11 cellular contexts compared by ENCODE assay signal in the genomic region with DNA sequence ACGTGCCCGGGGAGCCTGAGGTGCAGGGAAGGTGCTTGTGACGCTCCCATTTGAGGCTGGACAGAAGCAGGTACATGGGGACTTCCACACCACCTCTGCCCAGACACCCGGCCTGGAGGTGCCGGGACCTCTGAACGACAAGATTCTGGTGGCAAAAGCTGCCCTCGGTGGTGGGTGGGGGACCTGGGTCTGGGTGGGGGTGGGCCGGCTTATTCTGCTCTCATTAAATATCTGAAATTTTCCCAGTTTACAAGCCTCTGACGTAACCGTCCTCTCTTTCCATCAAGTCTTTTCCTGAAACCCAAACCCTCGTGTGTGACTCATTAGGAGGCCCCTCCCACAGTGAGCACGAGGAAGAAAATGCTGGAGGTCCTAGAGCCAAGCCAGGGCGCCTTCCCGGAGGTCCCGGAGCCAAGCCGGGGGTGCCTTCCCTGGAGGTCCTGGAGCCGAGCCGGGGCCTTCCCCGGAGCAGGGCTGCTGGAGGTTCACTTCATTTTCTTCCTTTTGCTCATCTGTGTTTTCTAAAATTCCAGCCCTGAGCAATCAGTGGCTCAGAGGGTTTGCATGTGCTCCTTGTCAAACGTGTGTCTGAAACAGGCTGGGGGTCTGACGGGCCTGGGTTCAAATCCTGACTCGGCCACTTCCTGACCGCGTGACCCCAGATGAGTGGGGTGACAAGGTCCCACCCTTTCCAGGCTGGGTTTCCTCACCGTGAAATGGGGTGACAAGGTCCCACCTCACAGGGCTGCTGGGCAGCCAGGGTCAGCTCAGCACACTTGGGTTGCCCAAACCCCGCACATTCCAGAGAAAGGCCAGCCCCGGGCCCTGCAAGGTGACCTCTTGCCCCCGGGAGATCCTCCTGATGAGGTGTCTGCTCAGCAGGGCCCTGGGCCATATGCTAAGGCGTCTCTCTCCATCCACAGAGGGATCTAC. TPM values are rescaled to one million over a fixed set of nuclear protein-coding genes. Genes with fewer than 3 reads are reported as not detected.
A peak's percentile ranks its signal among the peaks of the same experiment; 100 is the strongest.
DNase-seq lines count a peak whose midpoint lies in the region; ATAC-seq and TF ChIP-seq lines count a peak whose summit lies in the region.
"Had no signal": no experiment of that assay in that cellular context is flagged by ENCODE, and none has a peak within 500 bp of the region (broad histone marks: within the 10 kb centered on the region; RNA-seq: fewer than 3 reads in every experiment).

No MANE protein-coding gene starts in this region.

- no peak overlapping the region for H3K27ac Mint-ChIP-seq in activated T-cell treated with anti-CD3 and anti-CD28 coated beads, Interleukin-2, amount 50 U/mL, for 72 hours

- H3K27me3 ChIP-seq in BJ (ENCODE audit: control insufficient read depth, insufficient read depth, low read length), result no peaks in the 10 kb centered on the region
- H3K27me3 ChIP-seq in esophagus squamous epithelium, result no peaks in the 10 kb centered on the region
- no peaks in the 10 kb centered on the region for H3K27me3 ChIP-seq in osteoblast (ENCODE audit: insufficient read depth, low read length)

- H3K9me2 ChIP-seq in OCI-LY7 (ENCODE audit: insufficient read depth, low read length), result no peaks in the 10 kb centered on the region

- H4K20me1 ChIP-seq in osteoblast (ENCODE audit: insufficient read depth, low read length), result peaks cover 11% of the 10 kb centered on the region
- H4K20me1 ChIP-seq in OCI-LY7 (ENCODE audit: insufficient read depth, low read length), result no peaks in the 10 kb centered on the region

- ATAC-seq in GM21576 (IDR thresholded peaks at IDR 0.05; ENCODE audit: unreplicated experiment), result no peak
- no peak for ATAC-seq in activated T-cell treated with anti-CD3 and anti-CD28 coated beads, Interleukin-2, amount 50 U/mL, for 72 hours (replicated peaks in 1 of 2)
- ATAC-seq: GM12878 had no signal

- peaks cover 2 to 4% of the 10 kb centered on the region in 2 donors for H3K36me3 Mint-ChIP-seq in activated T-cell treated with anti-CD3 and anti-CD28 coated beads, Interleukin-2, amount 50 U/mL, for 72 hours (ENCODE audit: insufficient read depth in 2 of 2)

- H3K4me3 Mint-ChIP-seq in activated T-cell treated with anti-CD3 and anti-CD28 coated beads, Interleukin-2, amount 50 U/mL, for 72 hours, result no peak overlapping the region

- peaks cover 11% of the 10 kb centered on the region for H3K4me1 Mint-ChIP-seq in activated T-cell treated with anti-CD3 and anti-CD28 coated beads, Interleukin-2, amount 50 U/mL, for 72 hours (ENCODE audit: low read depth)

- H3K36me3 ChIP-seq in BJ (ENCODE audit: control insufficient read depth, insufficient read depth, low read length) (peaks cover 26% of the 10 kb centered on the region), esophagus squamous epithelium (peaks cover 12 to 54% (median 23%) of the 10 kb centered on the region in 3 donors), osteoblast (ENCODE audit: insufficient read depth, low read length) (peaks cover 18% of the 10 kb centered on the region), OCI-LY7 (ENCODE audit: insufficient read depth, low read length) (peaks cover 24% of the 10 kb centered on the region; the same call in 1 of the 2 replicates)

- peak overlapping the region; percentile 21 for H3K4me2 ChIP-seq in osteoblast (ENCODE audit: insufficient read depth, low read length)
- H3K4me2 ChIP-seq in OCI-LY7 (ENCODE audit: low read length), result no peak overlapping the region
- H3K4me2 ChIP-seq: KMS-11 had no signal

- no peaks in the 10 kb centered on the region for H3K9me3 ChIP-seq in esophagus squamous epithelium
- no peaks in the 10 kb centered on the region for H3K9me3 ChIP-seq in osteoblast (ENCODE audit: low read depth, low read length)
- no peaks in the 10 kb centered on the region for H3K9me3 ChIP-seq in OCI-LY7 (ENCODE audit: low read length)

- TF ChIP-seq POLR2A in esophagus squamous epithelium (IDR thresholded peaks at IDR 0.05), result no peak

- H3K27ac ChIP-seq in esophagus squamous epithelium (peak overlapping the region; percentile 57 to 89 (median 82)), osteoblast (ENCODE audit: low read depth, low read length) (peak overlapping the region; percentile 75), OCI-LY7 (ENCODE audit: low read depth, low read length, poor library complexity, severe bottlenecking) (no peak overlapping the region)
- H3K27ac ChIP-seq: KMS-11 had no signal

- no TSS peak for BruUV-seq in OCI-LY7 (replicated peaks; lab: Mats Ljungman, UMichigan)

- TF ChIP-seq CTCF in BJ (IDR thresholded peaks at IDR 0.05; ENCODE audit: insufficient read depth, low read depth, low read length) (no peak), esophagus squamous epithelium (IDR thresholded peaks at IDR 0.05) (no peak), osteoblast (IDR thresholded peaks at IDR 0.05; ENCODE audit: extremely low read depth, low read depth, low read length) (no peak), OCI-LY7 (conservative IDR thresholded peaks at IDR 0.05; ENCODE audit: low read length) (no peak)

- WGBS in esophagus squamous epithelium, 2 donors, result 24 to 59% methylated on average over 12 to 13 of the region's 29 CpGs

- POLR2A ChIA-PET in BJ (lab: Charles Lee), result interaction anchor here (0.7 kb wide), 1 partner anchor 70 kb away, joined by 4 read pairs; no protein-coding TSS in a partner anchor
- POLR2A ChIA-PET in OCI-LY7 (lab: Charles Lee), result no interaction called here

- CTCF ChIA-PET in BJ (lab: Yijun Ruan, JAX), result interaction anchor here (0.6 kb wide), 1 partner anchor 91 kb away, joined by 3 read pairs; no protein-coding TSS in a partner anchor
- CTCF ChIA-PET in OCI-LY7 (lab: Charles Lee; ENCODE audit: unreplicated experiment), result no interaction called here

- no peaks in the 10 kb centered on the region for H3K9me3 Mint-ChIP-seq in activated T-cell treated with anti-CD3 and anti-CD28 coated beads, Interleukin-2, amount 50 U/mL, for 72 hours

- H3K4me3 ChIP-seq in BJ (ENCODE audit: low read depth, low read length) (no peak overlapping the region), esophagus squamous epithelium (no peak overlapping the region), osteoblast (ENCODE audit: insufficient read depth, low read length) (no peak overlapping the region), OCI-LY7 (ENCODE audit: low read depth, low read length, poor library complexity, severe bottlenecking) (no peak overlapping the region)
- H3K4me3 ChIP-seq: GM12878 had no signal

- no peaks in the 10 kb centered on the region for H3K27me3 Mint-ChIP-seq in activated T-cell treated with anti-CD3 and anti-CD28 coated beads, Interleukin-2, amount 50 U/mL, for 72 hours (ENCODE audit: low read depth)

- H3K79me2 ChIP-seq in osteoblast (ENCODE audit: insufficient read depth, low read length) (no peaks in the 10 kb centered on the region), OCI-LY7 (ENCODE audit: insufficient read depth, low read depth, low read length) (no peaks in the 10 kb centered on the region)

- DNase-seq in BJ (ENCODE audit: low read depth) (peak; percentile 80), NCI-H460 (ENCODE audit: extremely low read depth, low read depth) (peak; percentile 52), esophagus squamous epithelium (lab: John Stamatoyannopoulos, UW) (no peak), osteoblast (ENCODE audit: insufficient read length, low spot score, missing footprints) (peak; percentile 100), NCI-H345 treated with DMSO at 0.1 percent for 48 hours (lab: John Stamatoyannopoulos, UW; ENCODE audit: unreplicated experiment) (no peak), OCI-LY7 (ENCODE audit: low spot score) (no peak)
- no peak for DNase-seq in activated T-cell treated with anti-CD3 and anti-CD28 coated beads, Interleukin-2, amount 50 U/mL, for 72 hours
- DNase-seq: activated T-cell treated with anti-CD3 and anti-CD28 coated beads, Interleukin-2, amount 50 U/mL, for 1 hour had no signal

- H2AFZ ChIP-seq in osteoblast (ENCODE audit: low read length) (no peak overlapping the region), OCI-LY7 (ENCODE audit: low read length) (no peak overlapping the region)

- intact Hi-C loops in esophagus squamous epithelium (cut with DNase I) (no loop called here), OCI-LY7 (cut with micrococcal nuclease; ENCODE audit: unreplicated experiment) (no loop called here)

- peaks cover 25 to 55% (median 27%) of the 10 kb centered on the region in 3 donors for H3K4me1 ChIP-seq in esophagus squamous epithelium
- H3K4me1 ChIP-seq in osteoblast (ENCODE audit: insufficient read depth, low read length), result peaks cover 16% of the 10 kb centered on the region
- peaks cover 17% of the 10 kb centered on the region for H3K4me1 ChIP-seq in OCI-LY7 (ENCODE audit: insufficient read depth, low read length, poor library complexity, severe bottlenecking)

RNA-seq across cellular contexts. Expression of gene CFD, which starts 10.0 kb away (rescaled TPM):
- polyA plus RNA-seq in BJ (2011; rRNA removed), result 0.70 and 0.77 TPM in 2 replicates
- 0.33 TPM in 1 of 2 replicates, not detected in the other for polyA minus RNA-seq in BJ (2011; rRNA and poly(A)+ RNA removed)
- total RNA-seq in NCI-H460 (2014; rRNA removed; shearing (Covaris generic)), result 9.2 and 14.1 TPM in 2 replicates
- 14.1 and 32.7 TPM in 2 replicates for polyA plus RNA-seq in NCI-H460 (2014; cell fraction: nucleus; rRNA removed)
- 100 to 1,000 TPM in 2 of 4 donors, 10 to 100 TPM in 2; 52.2 to 883 (median 129) TPM for total RNA-seq in esophagus squamous epithelium
- 8.3 and 19.9 TPM in 2 replicates for total RNA-seq in osteoblast
- total RNA-seq in OCI-LY7 (2014; rRNA removed; shearing (Covaris generic)), result 0.35 TPM in 1 of 2 replicates, not detected in the other
- total RNA-seq in OCI-LY7 (2022), result not detected in 2 replicates
- 1 to 10 TPM; 2.1 to 3.1 TPM for total RNA-seq in activated T-cell treated with anti-CD3 and anti-CD28 coated beads, Interleukin-2, amount 50 U/mL, for 72 hours

RNA-seq across cellular contexts. Expression of gene ELANE, which starts 17.4 kb away (rescaled TPM):
- 0.10 and 0.12 TPM in 2 replicates for polyA plus RNA-seq in BJ (2011; rRNA removed)
- not detected in 2 replicates for polyA minus RNA-seq in BJ (2011; rRNA and poly(A)+ RNA removed)
- 0.40 TPM in 1 of 2 replicates, not detected in the other for total RNA-seq in NCI-H460 (2014; rRNA removed; shearing (Covaris generic))
- polyA plus RNA-seq in NCI-H460 (2014; cell fraction: nucleus; rRNA removed), result 0.15 and 1.1 TPM in 2 replicates
- total RNA-seq in esophagus squamous epithelium (under 1 TPM in 1 of 4 donors, not detected in 3; 0.95 TPM), osteoblast (0.36 and 0.59 TPM in 2 replicates), OCI-LY7 (2022) (not detected in 2 replicates)
- not detected in 2 replicates for total RNA-seq in OCI-LY7 (2014; rRNA removed; shearing (Covaris generic))
- not detected for total RNA-seq in activated T-cell treated with anti-CD3 and anti-CD28 coated beads, Interleukin-2, amount 50 U/mL, for 72 hours
- total RNA-seq: GM12878 had no signal
- polyA plus RNA-seq: GM12878 had no signal

RNA-seq across cellular contexts. Expression of gene MED16, which starts 23.5 kb away (rescaled TPM):
- 21.5 and 39.8 TPM in 2 replicates for polyA plus RNA-seq in BJ (2011; rRNA removed)
- 30.5 and 34.7 TPM in 2 replicates for polyA minus RNA-seq in BJ (2011; rRNA and poly(A)+ RNA removed)
- 10.3 and 12.3 TPM in 2 replicates for total RNA-seq in NCI-H460 (2014; rRNA removed; shearing (Covaris generic))
- 11.8 and 12.7 TPM in 2 replicates for polyA plus RNA-seq in NCI-H460 (2014; cell fraction: nucleus; rRNA removed)
- total RNA-seq in esophagus squamous epithelium (10 to 100 TPM; 23.7 to 64.9 (median 32.5) TPM), osteoblast (20.6 and 25.0 TPM in 2 replicates), OCI-LY7 (2022) (54.3 and 61.4 TPM in 2 replicates)
- total RNA-seq in OCI-LY7 (2014; rRNA removed; shearing (Covaris generic)), result 12.9 and 19.1 TPM in 2 replicates
- 10 to 100 TPM; 59.8 to 62.2 TPM for total RNA-seq in activated T-cell treated with anti-CD3 and anti-CD28 coated beads, Interleukin-2, amount 50 U/mL, for 72 hours

RNA-seq across cellular contexts. Expression of gene RNU6-9, which starts 23.8 kb away (rescaled TPM):
- polyA plus RNA-seq in BJ (2011; rRNA removed), result not detected in 2 replicates
- polyA minus RNA-seq in BJ (2011; rRNA and poly(A)+ RNA removed), result not detected in 2 replicates
- not detected in 2 replicates for total RNA-seq in NCI-H460 (2014; rRNA removed; shearing (Covaris generic))
- not detected in 2 replicates for polyA plus RNA-seq in NCI-H460 (2014; cell fraction: nucleus; rRNA removed)
- total RNA-seq in esophagus squamous epithelium (not detected), osteoblast (not detected in 2 replicates), OCI-LY7 (2022) (not detected in 2 replicates)
- total RNA-seq in OCI-LY7 (2014; rRNA removed; shearing (Covaris generic)), result not detected in 2 replicates
- total RNA-seq in activated T-cell treated with anti-CD3 and anti-CD28 coated beads, Interleukin-2, amount 50 U/mL, for 72 hours, result not detected
- total RNA-seq: GM12878 had no signal
- polyA plus RNA-seq: GM12878 had no signal

RNA-seq across cellular contexts. Expression of gene PRTN3, which starts 28.7 kb away (rescaled TPM):
- not detected in 2 replicates for polyA plus RNA-seq in BJ (2011; rRNA removed)
- not detected in 2 replicates for polyA minus RNA-seq in BJ (2011; rRNA and poly(A)+ RNA removed)
- 0.50 and 1.4 TPM in 2 replicates for total RNA-seq in NCI-H460 (2014; rRNA removed; shearing (Covaris generic))
- not detected in 2 replicates for polyA plus RNA-seq in NCI-H460 (2014; cell fraction: nucleus; rRNA removed)
- total RNA-seq in esophagus squamous epithelium (not detected), osteoblast (not detected in 2 replicates), OCI-LY7 (2022) (not detected in 2 replicates)
- total RNA-seq in OCI-LY7 (2014; rRNA removed; shearing (Covaris generic)), result not detected in 2 replicates
- total RNA-seq in activated T-cell treated with anti-CD3 and anti-CD28 coated beads, Interleukin-2, amount 50 U/mL, for 72 hours, result not detected
- total RNA-seq: GM12878 had no signal

Comparison
In these comparisons a context has a peak if more than half of its experiments do, and no peak if none do; other contexts are left out.
1. DNase-seq: peak in BJ (single experiment), NCI-H460 (single experiment) and osteoblast (single experiment); none in esophagus squamous epithelium (single experiment), NCI-H345 treated with DMSO at 0.1 percent for 48 hours (single experiment), OCI-LY7 (single experiment) and activated T-cell treated with anti-CD3 and anti-CD28 coated beads, Interleukin-2, amount 50 U/mL, for 72 hours (0 of 2).